Comparison of ENCODE assay signal across 23 cellular contexts in the genomic region with DNA sequence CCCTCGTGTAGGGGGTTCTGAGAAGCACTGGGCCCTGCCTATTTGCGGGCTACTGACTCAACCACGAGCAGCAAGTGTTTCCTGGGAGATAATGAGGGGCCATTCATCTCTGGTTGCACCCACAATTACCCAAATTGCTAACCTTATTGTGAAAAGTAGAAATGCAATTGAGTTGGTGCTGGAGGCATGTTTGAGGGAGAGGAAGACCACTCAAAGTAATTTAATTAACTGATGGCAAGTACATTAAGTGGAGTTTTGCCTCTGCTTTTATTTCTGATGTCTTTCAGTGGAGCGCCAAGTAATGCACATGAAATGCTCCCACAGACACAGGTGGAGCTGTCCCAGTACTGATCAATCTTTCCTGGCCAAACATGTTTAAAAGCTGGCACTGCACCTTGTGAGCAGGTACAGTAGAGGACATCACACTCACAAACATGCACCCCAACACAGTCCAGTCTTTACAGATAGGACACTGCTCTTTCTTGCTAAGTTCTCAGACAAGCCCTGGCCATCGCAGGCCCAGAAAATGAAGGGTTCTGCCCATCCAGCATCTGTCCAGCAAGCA.
DNase-seq lines count a peak whose midpoint lies in the region; ATAC-seq, FAIRE-seq and TF ChIP-seq lines count a peak whose summit lies in the region.
"Had no signal": no experiment of that assay in that cellular context is flagged by ENCODE, and none has a peak within 500 bp of the region (broad histone marks: within the 10 kb centered on the region; RNA-seq: fewer than 3 reads in every experiment).

No MANE protein-coding gene starts in this region.

- peaks cover 11% of the 10 kb centered on the region for H3K4me1 Mint-ChIP-seq in osteocyte (ENCODE audit: unreplicated experiment)

- no peaks in the 10 kb centered on the region for H3K9me3 Mint-ChIP-seq in osteocyte (ENCODE audit: unreplicated experiment)
- H3K9me3 Mint-ChIP-seq: activated CD4-positive, alpha-beta memory T cell treated with anti-CD3 and anti-CD28 coated beads, Interleukin-2, amount 10 ng/mL, durations not matched to agents 7 days and 5 days; activated naive CD8-positive, alpha-beta T cell treated with anti-CD3 and anti-CD28 coated beads, Interleukin-2, amount 50 U/mL, for 24 hours; stimulated activated naive CD8-positive, alpha-beta T cell treated with anti-CD3 and anti-CD28 coated beads, Interleukin-15, amount 100 ng/mL, for 72 hours had no signal

- no peak overlapping the region for H3K4me2 ChIP-seq in GM12878 (ENCODE audit: control insufficient read depth, insufficient read depth)

- RAD21 ChIA-PET in GM12878 (lab: Charles Lee; ENCODE audit: unreplicated experiment): interaction anchor here (1.6 kb wide), 1 partner anchor 133 kb away, joined by 11 read pairs; no protein-coding TSS in a partner anchor

- DNase-seq in COR-L47 (lab: John Stamatoyannopoulos, UW): peak; percentile 77
- DNase-seq in Jurkat, Clone E6-1 (ENCODE audit: low read depth, low spot score): peak; percentile 48
- DNase-seq in Panc1 (ENCODE audit: low read depth, low spot score): no peak
- no peak for DNase-seq in GM12878 (ENCODE audit: low read depth, low spot score)
- no peak for DNase-seq in osteocyte (ENCODE audit: extremely low spot score, unreplicated experiment)
- DNase-seq in uterus: no peak
- DNase-seq: activated CD4-positive, alpha-beta memory T cell treated with anti-CD3 and anti-CD28 coated beads, Interleukin-2, amount 10 ng/mL, durations not matched to agents 7 days and 5 days; activated gamma-delta T cell; activated naive CD8-positive, alpha-beta T cell treated with anti-CD3 and anti-CD28 coated beads, Interleukin-2, amount 50 U/mL, for 24 hours; KBM-7; mammary epithelial cell; MM.1S; NCI-H187 treated with DMSO at 0.1 percent for 48 hours; stimulated activated CD4-positive, alpha-beta T cell treated with anti-CD3 and anti-CD28 coated beads, Interleukin-15, amount 100 ng/mL, for 24 hours; stimulated activated naive CD8-positive, alpha-beta T cell treated with anti-CD3 and anti-CD28 coated beads, Interleukin-15, amount 100 ng/mL, for 72 hours had no signal

- H3K79me2 ChIP-seq in GM12878 (ENCODE audit: control insufficient read depth, insufficient read depth, low read length): no peaks in the 10 kb centered on the region

- no peak for TF ChIP-seq RAD21 in GM12878 (IDR thresholded peaks at IDR 0.05; ENCODE audit: insufficient read depth, low read depth, low read length)

- H3K4me3 Mint-ChIP-seq in osteocyte (ENCODE audit: unreplicated experiment): no peak overlapping the region
- H3K4me3 Mint-ChIP-seq: activated CD4-positive, alpha-beta memory T cell treated with anti-CD3 and anti-CD28 coated beads, Interleukin-2, amount 10 ng/mL, durations not matched to agents 7 days and 5 days; activated naive CD8-positive, alpha-beta T cell treated with anti-CD3 and anti-CD28 coated beads, Interleukin-2, amount 50 U/mL, for 24 hours; stimulated activated naive CD8-positive, alpha-beta T cell treated with anti-CD3 and anti-CD28 coated beads, Interleukin-15, amount 100 ng/mL, for 72 hours had no signal

- no peak for FAIRE-seq in GM12878 (lab: Jason Lieb, UNC)
- FAIRE-seq: GM19239 had no signal

- SMC1A ChIA-PET in GM12878 (lab: Charles Lee; ENCODE audit: uncharacterized antibody, unreplicated experiment): interaction anchor here (1.2 to 1.6 kb wide), 3 partner anchors 11 to 134 kb away, joined by 3 to 8 read pairs (median 4); no protein-coding TSS in a partner anchor

- H3K9me3 ChIP-seq in Panc1 (ENCODE audit: control insufficient read depth, insufficient read depth, low read depth, low read length) (no peaks in the 10 kb centered on the region), GM12878 (replicated peaks; ENCODE audit: control insufficient read depth, insufficient read depth, low read length) (no peaks in the 10 kb centered on the region), uterus (no peaks in the 10 kb centered on the region)
- H3K9me3 ChIP-seq: neutrophil, prostate gland, thyroid gland had no signal

- no peak for TF ChIP-seq EP300 in GM12878 (IDR thresholded peaks at IDR 0.05; ENCODE audit: borderline replicate concordance in 1 of 2, control insufficient read depth in 1 of 2, low read depth in 2 of 2, low read length in 2 of 2)

- no peaks in the 10 kb centered on the region for H3K27me3 ChIP-seq in Panc1 (ENCODE audit: control insufficient read depth, insufficient read depth, low read length)
- H3K27me3 ChIP-seq in GM12878 (replicated peaks in 1 of 2; ENCODE audit: control insufficient read depth in 2 of 2, insufficient read depth in 2 of 2, low read length in 1 of 2): no peaks in the 10 kb centered on the region
- no peaks in the 10 kb centered on the region for H3K27me3 ChIP-seq in uterus
- H3K27me3 ChIP-seq: neutrophil, thyroid gland had no signal

- TF ChIP-seq POLR2A in GM12878 (IDR thresholded peaks at IDR 0.05; ENCODE audit: low read depth, low read length) (no peak), uterus (IDR thresholded peaks at IDR 0.05) (no peak)

- TF ChIP-seq CTCF in Panc1 (IDR thresholded peaks at IDR 0.05) (no peak), GM12878 (IDR thresholded peaks at IDR 0.05 in 2 of 3, conservative IDR thresholded peaks at IDR 0.05 in 1 of 3; ENCODE audit: control insufficient read depth in 2 of 3, extremely low read depth in 1 of 3, insufficient read depth in 1 of 3, low read depth in 3 of 3, low read length in 3 of 3) (no peak), osteocyte (IDR thresholded peaks at IDR 0.05) (no peak), uterus (IDR thresholded peaks at IDR 0.05) (no peak)

- H3K9ac ChIP-seq in GM12878 (ENCODE audit: control insufficient read depth, insufficient read depth, low read length): no peak overlapping the region

- H3K4me1 ChIP-seq in Panc1 (ENCODE audit: control insufficient read depth, insufficient read depth, low read length) (peaks cover 29% of the 10 kb centered on the region), GM12878 (ENCODE audit: control insufficient read depth, insufficient read depth, low read length) (peaks cover 21% of the 10 kb centered on the region), uterus (no peaks in the 10 kb centered on the region)
- H3K4me1 ChIP-seq: prostate gland, thyroid gland had no signal

- H3K4me3 ChIP-seq in Jurkat, Clone E6-1 (ENCODE audit: low read length): no peak overlapping the region
- H3K4me3 ChIP-seq in Panc1 (ENCODE audit: low read depth in 2 of 2, low read length in 2 of 2): no peak overlapping the region
- no peak overlapping the region for H3K4me3 ChIP-seq in GM12878
- no peak overlapping the region for H3K4me3 ChIP-seq in uterus
- H3K4me3 ChIP-seq: prostate gland, thyroid gland had no signal

- no peak overlapping the region for H2AFZ ChIP-seq in GM12878 (ENCODE audit: control insufficient read depth, low read depth, low read length)

- POLR2A ChIA-PET in Panc1 (lab: Charles Lee): interaction anchor here (0.5 kb wide), 1 partner anchor 295 kb away, joined by 4 read pairs; no protein-coding TSS in a partner anchor
- POLR2A ChIA-PET in GM12878 (lab: Charles Lee): no interaction called here

- CTCF ChIA-PET in Panc1 (lab: Charles Lee): interaction anchor here (0.6 to 1.0 kb wide), 2 partner anchors 40 to 131 kb away, joined by 3 to 4 read pairs; no protein-coding TSS in a partner anchor
- CTCF ChIA-PET in GM12878 (lab: Yijun Ruan, JAX): interaction anchor here (1.0 to 1.9 kb wide), 7 partner anchors 8 to 137 kb away, joined by 3 to 8 read pairs (median 3); no protein-coding TSS in a partner anchor

- no TSS peak for BruUV-seq in Panc1 (replicated peaks; lab: Mats Ljungman, UMichigan)
- BruUV-seq in GM12878 (replicated peaks; lab: Mats Ljungman, UMichigan): no TSS peak

- H3K36me3 ChIP-seq in Panc1 (ENCODE audit: control insufficient read depth, insufficient read depth, low read length): no peaks in the 10 kb centered on the region
- H3K36me3 ChIP-seq in GM12878 (ENCODE audit: control insufficient read depth in 2 of 2, insufficient read depth in 2 of 2, low read length in 1 of 2): no peaks in the 10 kb centered on the region
- no peaks in the 10 kb centered on the region for H3K36me3 ChIP-seq in uterus
- H3K36me3 ChIP-seq: neutrophil, prostate gland, thyroid gland had no signal

- H3K27ac ChIP-seq in Panc1 (ENCODE audit: low read length): peak overlapping the region; percentile 39; the same call in 1 of the 2 replicates
- H3K27ac ChIP-seq in GM12878 (ENCODE audit: control insufficient read depth, insufficient read depth): no peak overlapping the region
- H3K27ac ChIP-seq in uterus: no peak overlapping the region
- H3K27ac ChIP-seq: epithelial cell of prostate, neutrophil, prostate gland, thyroid gland had no signal

- ATAC-seq in Panc1: no peak
- ATAC-seq in GM12878: no peak
- ATAC-seq in HG03108 (IDR thresholded peaks at IDR 0.05; ENCODE audit: unreplicated experiment): no peak
- ATAC-seq in HG03280 (IDR thresholded peaks at IDR 0.05; ENCODE audit: unreplicated experiment): no peak
- ATAC-seq: activated CD4-positive, CD25-positive, alpha-beta regulatory T cell treated with anti-CD3 and anti-CD28 coated beads, Interleukin-2, amount 50 U/mL, for 24 hours; activated naive CD8-positive, alpha-beta T cell treated with anti-CD3 and anti-CD28 coated beads, Interleukin-2, amount 50 U/mL, for 24 hours; stimulated activated naive CD8-positive, alpha-beta T cell treated with anti-CD3 and anti-CD28 coated beads, Interleukin-15, amount 100 ng/mL, for 72 hours had no signal

- in situ Hi-C loops in Panc1 (cut with HindIII; ENCODE audit: low pct_unique_long_range_greater_than_20kb, low sequenced_read_pairs): no loop called here
- in situ Hi-C loops in GM12878 (cut with MboI): no loop called here

- H4K20me1 ChIP-seq in GM12878 (ENCODE audit: control insufficient read depth, insufficient read depth): no peaks in the 10 kb centered on the region

- WGBS in GM12878 (ENCODE audit: insufficient coverage, insufficient replicate concordance, low lambda C conversion rate, missing lambda C conversion rate): 45% methylated on average over 5 of the region's 5 CpGs

- no peak overlapping the region for H3K27ac Mint-ChIP-seq in osteocyte (ENCODE audit: unreplicated experiment)
- H3K27ac Mint-ChIP-seq: activated CD4-positive, alpha-beta memory T cell treated with anti-CD3 and anti-CD28 coated beads, Interleukin-2, amount 10 ng/mL, durations not matched to agents 7 days and 5 days; activated naive CD8-positive, alpha-beta T cell treated with anti-CD3 and anti-CD28 coated beads, Interleukin-2, amount 50 U/mL, for 24 hours; stimulated activated naive CD8-positive, alpha-beta T cell treated with anti-CD3 and anti-CD28 coated beads, Interleukin-15, amount 100 ng/mL, for 72 hours had no signal

- no peaks in the 10 kb centered on the region for H3K27me3 Mint-ChIP-seq in osteocyte (ENCODE audit: unreplicated experiment)
- H3K27me3 Mint-ChIP-seq: activated CD4-positive, alpha-beta memory T cell treated with anti-CD3 and anti-CD28 coated beads, Interleukin-2, amount 10 ng/mL, durations not matched to agents 7 days and 5 days; activated naive CD8-positive, alpha-beta T cell treated with anti-CD3 and anti-CD28 coated beads, Interleukin-2, amount 50 U/mL, for 24 hours; stimulated activated naive CD8-positive, alpha-beta T cell treated with anti-CD3 and anti-CD28 coated beads, Interleukin-15, amount 100 ng/mL, for 72 hours had no signal

- H3K36me3 Mint-ChIP-seq in osteocyte (ENCODE audit: unreplicated experiment): no peaks in the 10 kb centered on the region

- intact Hi-C loops in Panc1 (cut with micrococcal nuclease; ENCODE audit: unreplicated experiment): no loop called here
- intact Hi-C loops in GM12878 (cut with micrococcal nuclease; ENCODE audit: unreplicated experiment): loop anchor here (5.0 kb wide), 1 partner anchor 135 kb away; no protein-coding TSS in a partner anchor
- intact Hi-C loops in uterus (cut with DNase I; ENCODE audit: low total_unique reads): no loop called here

Comparison
In these comparisons a context has a peak if more than half of its experiments do, and no peak if none do; other contexts are left out.
1. DNase-seq: peak in COR-L47 (single experiment) and Jurkat, Clone E6-1 (single experiment); none in Panc1 (single experiment), GM12878 (single experiment), osteocyte (single experiment) and uterus (0 of 2).